1 cellular context compared by ENCODE assay signal in the genomic region with DNA sequence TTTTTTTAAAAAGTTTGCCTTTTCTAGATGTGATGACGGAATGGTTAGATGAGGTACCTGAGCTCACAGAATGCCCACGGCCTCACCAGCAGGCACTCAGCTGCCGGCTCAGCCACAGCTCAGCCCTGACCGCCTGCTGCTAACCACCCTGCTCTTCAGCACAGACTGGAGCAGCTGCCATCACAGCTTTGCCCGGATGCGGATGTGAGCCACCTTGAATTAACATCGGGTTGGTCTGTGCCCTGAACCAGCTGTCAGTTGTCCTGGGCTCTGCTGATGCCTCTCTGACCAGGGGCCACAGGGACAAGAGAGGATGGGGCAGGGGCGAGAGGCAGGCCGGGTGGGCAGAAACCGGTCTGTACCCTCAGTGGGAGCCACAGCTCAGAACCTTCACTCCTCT.
TF ChIP-seq lines count a peak whose summit lies in the region.

No MANE protein-coding gene starts in this region.

TF ChIP-seq in H1, 55 proteins besides CTCF, POLR2A, EP300 and RAD21:
- TF ChIP-seq, protein P1, sequence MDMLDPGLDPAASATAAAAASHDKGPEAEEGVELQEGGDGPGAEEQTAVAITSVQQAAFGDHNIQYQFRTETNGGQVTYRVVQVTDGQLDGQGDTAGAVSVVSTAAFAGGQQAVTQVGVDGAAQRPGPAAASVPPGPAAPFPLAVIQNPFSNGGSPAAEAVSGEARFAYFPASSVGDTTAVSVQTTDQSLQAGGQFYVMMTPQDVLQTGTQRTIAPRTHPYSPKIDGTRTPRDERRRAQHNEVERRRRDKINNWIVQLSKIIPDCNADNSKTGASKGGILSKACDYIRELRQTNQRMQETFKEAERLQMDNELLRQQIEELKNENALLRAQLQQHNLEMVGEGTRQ (IDR thresholded peaks at IDR 0.05; ENCODE audit: low read length): no peak
- TF ChIP-seq BRCA1 (IDR thresholded peaks at IDR 0.05; ENCODE audit: low read depth, low read length): no peak
- TF ChIP-seq EZH2 (IDR thresholded peaks at IDR 0.05; ENCODE audit: low read depth, low read length, severe bottlenecking): no peak
- no peak for TF ChIP-seq RXRA (IDR thresholded peaks at IDR 0.05; ENCODE audit: insufficient read depth, low read depth, low read length)
- no peak for TF ChIP-seq ASH2L (IDR thresholded peaks at IDR 0.05; ENCODE audit: low read length)
- TF ChIP-seq MAFK (IDR thresholded peaks at IDR 0.05; ENCODE audit: low read depth, low read length): no peak
- TF ChIP-seq TBP (IDR thresholded peaks at IDR 0.05; ENCODE audit: low read depth, low read length): no peak
- no peak for TF ChIP-seq SAP30 (IDR thresholded peaks at IDR 0.05; ENCODE audit: insufficient read depth, insufficient replicate concordance, low read length)
- no peak for TF ChIP-seq TAF1 (IDR thresholded peaks at IDR 0.05; ENCODE audit: low read depth, low read length)
- TF ChIP-seq BCL11A (IDR thresholded peaks at IDR 0.05; ENCODE audit: low read depth in 2 of 2, low read length in 2 of 2): no peak
- TF ChIP-seq SRF (IDR thresholded peaks at IDR 0.05; ENCODE audit: low read depth, low read length): no peak
